Comparison of ENCODE assay signal across 8 cellular contexts in genomic region chr10:84715911-84716310, GRCh38.
A peak's percentile ranks its signal among the peaks of the same experiment; 100 is the strongest.
DNase-seq lines count a peak whose midpoint lies in the region; ATAC-seq lines count a peak whose summit lies in the region.

No MANE protein-coding gene starts in this region.

- DNase-seq in D341Med (ENCODE audit: low spot score), result peak; percentile 67
- peak; percentile 69 for DNase-seq in SK-MEL-5 (ENCODE audit: low read depth, low spot score)
- DNase-seq in inferior parietal cortex (ENCODE audit: extremely low spot score), result peak; percentile 13
- no peak for DNase-seq in stimulated activated naive CD4-positive, alpha-beta T cell treated with Interleukin-2 at 50 U/mL for 16 hours (lab: John Stamatoyannopoulos, UW)

- in situ Hi-C loops in SK-MEL-5 (cut with HindIII; ENCODE audit: low pct_unique_long_range_greater_than_20kb, low sequenced_read_pairs), result no loop called here

- peak; percentile 92 for ATAC-seq in GM18868 (IDR thresholded peaks at IDR 0.05; ENCODE audit: unreplicated experiment)
- ATAC-seq in HG03342 (IDR thresholded peaks at IDR 0.05; ENCODE audit: unreplicated experiment), result peak; percentile 81
- no peak for ATAC-seq in HG02588 (IDR thresholded peaks at IDR 0.05; ENCODE audit: unreplicated experiment)
- ATAC-seq in HG02970 (IDR thresholded peaks at IDR 0.05; ENCODE audit: low FRiP score, unreplicated experiment), result no peak

Comparison
In these comparisons a context has a peak if more than half of its experiments do, and no peak if none do; other contexts are left out.
1. ATAC-seq: peak in GM18868 (single experiment) and HG03342 (single experiment); none in HG02588 (single experiment) and HG02970 (single experiment).